ENCODE assay signal across 19 cellular contexts in the genomic region with DNA sequence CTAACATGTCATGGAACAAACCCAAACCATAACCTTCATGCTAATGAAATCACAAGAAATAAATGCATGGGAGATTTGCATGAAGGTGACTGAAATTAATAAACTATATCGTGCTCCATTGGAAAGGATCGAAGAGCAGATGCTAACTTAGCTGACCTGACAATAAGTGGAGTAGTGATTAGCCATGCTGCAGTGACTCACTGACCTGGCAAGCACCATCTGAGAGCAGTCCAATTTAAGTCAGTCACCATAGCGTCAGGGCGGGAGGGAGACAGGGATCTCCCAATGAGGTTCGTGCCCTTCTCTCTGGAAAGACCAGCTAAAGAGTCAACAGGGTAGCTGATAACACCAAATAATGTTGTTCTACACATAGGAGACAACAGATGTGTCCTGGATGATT. TPM values are rescaled to one million over a fixed set of nuclear protein-coding genes. Genes with fewer than 3 reads are reported as not detected.
DNase-seq lines count a peak whose midpoint lies in the region; ATAC-seq and TF ChIP-seq lines count a peak whose summit lies in the region.
"Had no signal": no experiment of that assay in that cellular context is flagged by ENCODE, and none has a peak within 500 bp of the region (broad histone marks: within the 10 kb centered on the region; RNA-seq: fewer than 3 reads in every experiment).

No MANE protein-coding gene starts in this region.

- no peak overlapping the region for H2AFZ ChIP-seq in mammary epithelial cell (ENCODE audit: low read depth, low read length)

- H3K36me3 ChIP-seq in MG63, result no peaks in the 10 kb centered on the region
- no peaks in the 10 kb centered on the region for H3K36me3 ChIP-seq in mammary epithelial cell (ENCODE audit: insufficient read depth, low read length)
- H3K36me3 ChIP-seq: gastrocnemius medialis had no signal

- no peak for TF ChIP-seq CTCF in mammary epithelial cell (conservative IDR thresholded peaks at IDR 0.05 in 1 of 2, IDR thresholded peaks at IDR 0.05 in 1 of 2; ENCODE audit: extremely low read depth in 1 of 2, insufficient read depth in 1 of 2, low read depth in 1 of 2, low read length in 2 of 2)
- TF ChIP-seq CTCF in omental fat pad (IDR thresholded peaks at IDR 0.05), result no peak
- no peak for TF ChIP-seq CTCF in GM20000 (IDR thresholded peaks at IDR 0.05; ENCODE audit: extremely low read depth, missing control alignments)

- no peaks in the 10 kb centered on the region for H3K27me3 ChIP-seq in MG63
- no peaks in the 10 kb centered on the region for H3K27me3 ChIP-seq in mammary epithelial cell (ENCODE audit: insufficient read depth, low read length)

- no peaks in the 10 kb centered on the region for H3K79me2 ChIP-seq in mammary epithelial cell (ENCODE audit: insufficient read depth, low read length)

- dilution Hi-C loops in mammary epithelial cell (cut with HindIII; ENCODE audit: low sequenced_read_pairs), result no loop called here

- H3K4me3 ChIP-seq in MG63 (no peak overlapping the region), mammary epithelial cell (replicated peaks in 1 of 3; ENCODE audit: insufficient read depth in 1 of 3, low read depth in 2 of 3, low read length in 3 of 3) (no peak overlapping the region)
- H3K4me3 ChIP-seq: gastrocnemius medialis had no signal

- no peaks in the 10 kb centered on the region for H4K20me1 ChIP-seq in mammary epithelial cell (ENCODE audit: insufficient read depth, low read length)

- intact Hi-C loops in mammary epithelial cell (cut with micrococcal nuclease), result no loop called here

- CTCF ChIA-PET in mammary epithelial cell (lab: Charles Lee; ENCODE audit: low non-redundant PET), result no interaction called here

- ATAC-seq in omental fat pad (ENCODE audit: low FRiP score), result peak; percentile 69
- ATAC-seq: activated CD4-positive, CD25-positive, alpha-beta regulatory T cell treated with anti-CD3 and anti-CD28 coated beads, Interleukin-2, amount 50 U/mL, for 24 hours had no signal

- peaks cover 12% of the 10 kb centered on the region for H3K4me1 ChIP-seq in mammary epithelial cell (ENCODE audit: insufficient read depth, low read length)

- H3K9me3 ChIP-seq in MG63, result peaks cover 2% of the 10 kb centered on the region; the same call in 1 of the 2 replicates
- H3K9me3 ChIP-seq in mammary epithelial cell (replicated peaks; ENCODE audit: insufficient read depth, low read length), result no peaks in the 10 kb centered on the region
- H3K9me3 ChIP-seq: gastrocnemius medialis had no signal

- no TSS peak for BruUV-seq in mammary epithelial cell (replicated peaks; lab: Mats Ljungman, UMichigan)

- 79% methylated on average over 5 of the region's 5 CpGs for WGBS in mammary epithelial cell (ENCODE audit: low coverage, missing lambda C conversion rate)

- H3K9ac ChIP-seq in mammary epithelial cell (ENCODE audit: insufficient read depth, low read length), result no peak overlapping the region

- in situ Hi-C loops in mammary epithelial cell (cut with MboI; ENCODE audit: low sequenced_read_pairs in 2 of 2), result no loop called here

- peak; percentile 42 for DNase-seq in EH (ENCODE audit: low read depth)
- DNase-seq in MG63, result peak; percentile 90
- DNase-seq in mammary epithelial cell, result peak; percentile 29
- no peak for DNase-seq in omental fat pad (ENCODE audit: low spot score)
- DNase-seq in GM20000 (ENCODE audit: low spot score), result no peak
- DNase-seq in SHP77 treated with DMSO at 0.1 percent for 48 hours (lab: John Stamatoyannopoulos, UW), result no peak
- no peak for DNase-seq in inferior parietal cortex (ENCODE audit: extremely low spot score)
- DNase-seq: activated CD8-positive, alpha-beta memory T cell treated with anti-CD3 and anti-CD28 coated beads, Interleukin-2, amount 50 U/mL, for 4 hours; activated naive CD4-positive, alpha-beta T cell treated with anti-CD3 and anti-CD28 coated beads, Interleukin-2, amount 10 ng/mL, durations not matched to agents 7 days and 5 days; caudate nucleus; CD4-positive, alpha-beta T cell; effector CD8-positive, alpha-beta T cell; gastrocnemius medialis; immature natural killer cell; NCI-H1694; NCI-H526 treated with DMSO at 0.1 percent for 48 hours had no signal

- no peak overlapping the region for H3K27ac ChIP-seq in mammary epithelial cell (ENCODE audit: insufficient read depth, low read depth, low read length)
- H3K27ac ChIP-seq: gastrocnemius medialis had no signal

- H3K4me2 ChIP-seq in mammary epithelial cell (ENCODE audit: insufficient read depth, low read depth, low read length), result no peak overlapping the region

RNA-seq across cellular contexts. Expression of a gene that starts 21.5 kb away (rescaled TPM):
- not detected in 2 replicates for total RNA-seq in MG63 (2014; rRNA removed; shearing (Covaris generic); ENCODE audit: low replicate concordance)
- total RNA-seq in mammary epithelial cell, result not detected
- not detected for polyA plus RNA-seq in mammary epithelial cell
- not detected for polyA minus RNA-seq in mammary epithelial cell
- total RNA-seq in omental fat pad, result not detected
- total RNA-seq: CD4-positive, alpha-beta T cell; T-helper 1 cell treated with Interleukin-12 subunit alpha and Interleukin-12 subunit beta and Interleukin-4 antibody, amounts not matched to agents 30 ng/mL and 1 ng/mL, for 36 hours had no signal
- polyA plus RNA-seq: immature natural killer cell had no signal

RNA-seq across cellular contexts. Expression of a gene that starts 22.7 kb away (rescaled TPM):
- not detected in 2 replicates for total RNA-seq in MG63 (2014; rRNA removed; shearing (Covaris generic); ENCODE audit: low replicate concordance)
- total RNA-seq in mammary epithelial cell, result not detected
- polyA plus RNA-seq in mammary epithelial cell, result not detected
- polyA minus RNA-seq in mammary epithelial cell, result not detected
- total RNA-seq in omental fat pad, result not detected
- total RNA-seq: CD4-positive, alpha-beta T cell; mesothelial cell of epicardium; T-helper 1 cell treated with Interleukin-12 subunit alpha and Interleukin-12 subunit beta and Interleukin-4 antibody, amounts not matched to agents 30 ng/mL and 1 ng/mL, for 36 hours had no signal
- polyA plus RNA-seq: immature natural killer cell had no signal

Comparison
In these comparisons a context has a peak if more than half of its experiments do, and no peak if none do; other contexts are left out.
1. DNase-seq: peak in EH (single experiment), MG63 (single experiment) and mammary epithelial cell (single experiment); none in omental fat pad (single experiment), GM20000 (single experiment), SHP77 treated with DMSO at 0.1 percent for 48 hours (single experiment) and inferior parietal cortex (single experiment).